Comparison of ENCODE assay signal across 8 cellular contexts in genomic region chr17:17900615-17901520, GRCh38.
DNase-seq lines count a peak whose midpoint lies in the region; ATAC-seq lines count a peak whose summit lies in the region.

No MANE protein-coding gene starts in this region.

- H3K27me3 ChIP-seq in skeletal muscle satellite cell (ENCODE audit: control insufficient read depth, insufficient read depth, low read length) = no peaks in the 10 kb centered on the region

- ATAC-seq in Right ventricle myocardium inferior (peak; percentile 93), GM19351 (IDR thresholded peaks at IDR 0.05; ENCODE audit: unreplicated experiment) (no peak), GM21367 (IDR thresholded peaks at IDR 0.05; ENCODE audit: unreplicated experiment) (no peak), HG03280 (IDR thresholded peaks at IDR 0.05; ENCODE audit: unreplicated experiment) (no peak)

- H3K9ac ChIP-seq in skeletal muscle satellite cell (ENCODE audit: low read depth, low read length) = peak overlapping the region; percentile 13

- DNase-seq in HS-27A (ENCODE audit: low read depth) (peak; percentile 95), T1000 (lab: John Stamatoyannopoulos, UW) (peak; percentile 90), Right ventricle myocardium inferior (ENCODE audit: missing footprints) (peak; percentile 86)
- DNase-seq in stimulated activated CD4-positive, alpha-beta T cell treated with anti-CD3 and anti-CD28 coated beads, Interleukin-15, amount 100 ng/mL, for 24 hours = no peak

- intact Hi-C loops in Right ventricle myocardium inferior (cut with DNase I) = no loop called here

- H3K36me3 ChIP-seq in skeletal muscle satellite cell (ENCODE audit: insufficient read depth, low read length) = peaks cover 41% of the 10 kb centered on the region

- peak overlapping the region; percentile 11 for H3K4me3 ChIP-seq in skeletal muscle satellite cell (ENCODE audit: low read length)

- H3K4me2 ChIP-seq in skeletal muscle satellite cell (ENCODE audit: low read length) = peak overlapping the region; percentile 67

- H3K4me1 ChIP-seq in skeletal muscle satellite cell (ENCODE audit: control insufficient read depth, insufficient read depth, low read length) = peaks cover 16% of the 10 kb centered on the region

- no peaks in the 10 kb centered on the region for H3K9me3 ChIP-seq in skeletal muscle satellite cell (replicated peaks; ENCODE audit: low read length)
